1 cellular context compared by ENCODE assay signal in genomic region chr6:35152067-35152707, GRCh38.
TF ChIP-seq lines count a peak whose summit lies in the region.

No MANE protein-coding gene starts in this region.

TF ChIP-seq in K562, 482 proteins besides CTCF, POLR2A, EP300 and RAD21 (continued from another document):
- TF ChIP-seq ATF3 (IDR thresholded peaks at IDR 0.05), result peak; percentile 25; the same call in 1 of the 2 replicates
- TF ChIP-seq ATF3 (CRISPR knock-in tag; conservative IDR thresholded peaks at IDR 0.05), result no peak
- peak; percentile 32; the same call in 1 of the 2 replicates for TF ChIP-seq MAFF (IDR thresholded peaks at IDR 0.05; ENCODE audit: low read length)
- no peak for TF ChIP-seq TAL1 (IDR thresholded peaks at IDR 0.05)
- TF ChIP-seq PBX2 (CRISPR knock-in tag; IDR thresholded peaks at IDR 0.05; ENCODE audit: low read depth), result no peak
- peak; percentile 85 for TF ChIP-seq PBX2 (tag; conservative IDR thresholded peaks at IDR 0.05; ENCODE audit: low read depth)
- no peak for TF ChIP-seq ZBTB17 (CRISPR knock-in tag; IDR thresholded peaks at IDR 0.05)
- TF ChIP-seq BACH1 (tag; IDR thresholded peaks at IDR 0.05), result peak; percentile 79
- TF ChIP-seq ZNF699 (CRISPR knock-in tag; IDR thresholded peaks at IDR 0.05; ENCODE audit: insufficient replicate concordance), result no peak
- TF ChIP-seq JUND (IDR thresholded peaks at IDR 0.05; ENCODE audit: borderline replicate concordance, low read depth, low read length), result no peak
- peak; percentile 66; the same call in 1 of the 3 replicates for TF ChIP-seq JUND (tag; IDR thresholded peaks at IDR 0.05; ENCODE audit: borderline replicate concordance, low read depth, low read length)
- peak; percentile 63 for TF ChIP-seq C11orf30 (IDR thresholded peaks at IDR 0.05; ENCODE audit: low read depth)
- peak; percentile 86 for TF ChIP-seq MEIS2 (IDR thresholded peaks at IDR 0.05; ENCODE audit: partially characterized antibody)
- TF ChIP-seq ZNF280A (IDR thresholded peaks at IDR 0.05; ENCODE audit: low read depth, partially characterized antibody), result no peak
- TF ChIP-seq MAFK (IDR thresholded peaks at IDR 0.05; ENCODE audit: low read length), result peak; percentile 65; the same call in 1 of the 2 replicates
- TF ChIP-seq FOXJ2 (tag; IDR thresholded peaks at IDR 0.05), result no peak
- peak; percentile 17; the same call in 1 of the 2 replicates for TF ChIP-seq DPF2 (IDR thresholded peaks at IDR 0.05)
- peak; percentile 30; the same call in 1 of the 2 replicates for TF ChIP-seq LEF1 (IDR thresholded peaks at IDR 0.05)
- TF ChIP-seq, protein P1, sequence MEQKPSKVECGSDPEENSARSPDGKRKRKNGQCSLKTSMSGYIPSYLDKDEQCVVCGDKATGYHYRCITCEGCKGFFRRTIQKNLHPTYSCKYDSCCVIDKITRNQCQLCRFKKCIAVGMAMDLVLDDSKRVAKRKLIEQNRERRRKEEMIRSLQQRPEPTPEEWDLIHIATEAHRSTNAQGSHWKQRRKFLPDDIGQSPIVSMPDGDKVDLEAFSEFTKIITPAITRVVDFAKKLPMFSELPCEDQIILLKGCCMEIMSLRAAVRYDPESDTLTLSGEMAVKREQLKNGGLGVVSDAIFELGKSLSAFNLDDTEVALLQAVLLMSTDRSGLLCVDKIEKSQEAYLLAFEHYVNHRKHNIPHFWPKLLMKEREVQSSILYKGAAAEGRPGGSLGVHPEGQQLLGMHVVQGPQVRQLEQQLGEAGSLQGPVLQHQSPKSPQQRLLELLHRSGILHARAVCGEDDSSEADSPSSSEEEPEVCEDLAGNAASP (IDR thresholded peaks at IDR 0.05), result peak; percentile 56; the same call in 1 of the 2 replicates
- TF ChIP-seq PCBP2 (IDR thresholded peaks at IDR 0.05; ENCODE audit: low read depth, low read length, poor library complexity, severe bottlenecking), result no peak
- no peak for TF ChIP-seq CBX2 (IDR thresholded peaks at IDR 0.05; ENCODE audit: insufficient read depth, low read length, poor library complexity, severe bottlenecking)
- TF ChIP-seq, protein P2, sequence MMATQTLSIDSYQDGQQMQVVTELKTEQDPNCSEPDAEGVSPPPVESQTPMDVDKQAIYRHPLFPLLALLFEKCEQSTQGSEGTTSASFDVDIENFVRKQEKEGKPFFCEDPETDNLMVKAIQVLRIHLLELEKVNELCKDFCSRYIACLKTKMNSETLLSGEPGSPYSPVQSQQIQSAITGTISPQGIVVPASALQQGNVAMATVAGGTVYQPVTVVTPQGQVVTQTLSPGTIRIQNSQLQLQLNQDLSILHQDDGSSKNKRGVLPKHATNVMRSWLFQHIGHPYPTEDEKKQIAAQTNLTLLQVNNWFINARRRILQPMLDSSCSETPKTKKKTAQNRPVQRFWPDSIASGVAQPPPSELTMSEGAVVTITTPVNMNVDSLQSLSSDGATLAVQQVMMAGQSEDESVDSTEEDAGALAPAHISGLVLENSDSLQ (IDR thresholded peaks at IDR 0.05), result 0 out of 2 replicates have a peak, but pooled peaks have one; percentile 31
- peak; percentile 81 for TF ChIP-seq NFE2 (IDR thresholded peaks at IDR 0.05; ENCODE audit: low read depth)
- TF ChIP-seq TCF3 (CRISPR knock-in tag; IDR thresholded peaks at IDR 0.05), result no peak
- peak in 1 of 2 experiments; percentile 30; a peak in 1 of 4 replicates for TF ChIP-seq KDM1A (IDR thresholded peaks at IDR 0.05)
- TF ChIP-seq FOSL1 (tag; conservative IDR thresholded peaks at IDR 0.05), result peak; percentile 42; the same call in 1 of the 2 replicates
- no peak for TF ChIP-seq ZFP36 (IDR thresholded peaks at IDR 0.05; ENCODE audit: low read depth, low read length, partially characterized antibody)
- TF ChIP-seq KDM5B (IDR thresholded peaks at IDR 0.05; ENCODE audit: insufficient replicate concordance, low read depth, low read length), result no peak
